ENCODE assay signal across 24 cellular contexts in genomic region chr5:144131256-144131655, GRCh38. TPM values are rescaled to one million over a fixed set of nuclear protein-coding genes. Genes with fewer than 3 reads are reported as not detected.
"Had no signal": no experiment of that assay in that cellular context is flagged by ENCODE, and none has a peak within 500 bp of the region (broad histone marks: within the 10 kb centered on the region; RNA-seq: fewer than 3 reads in every experiment).

No MANE protein-coding gene starts in this region.

- H3K27me3 ChIP-seq: body of pancreas, gastroesophageal sphincter, heart left ventricle, sigmoid colon, stomach, suprapubic skin, tibial nerve had no signal

- DNase-seq: activated CD4-positive, alpha-beta memory T cell treated with anti-CD3 and anti-CD28 coated beads, Interleukin-2, amount 10 ng/mL, durations not matched to agents 7 days and 5 days; activated CD4-positive, alpha-beta T cell treated with anti-CD3 and anti-CD28 coated beads, Interleukin-2, amount 10 ng/mL, durations not matched to agents 24 days and 14 days; activated CD4-positive, CD25-positive, alpha-beta regulatory T cell; activated effector memory CD4-positive, alpha-beta T cell treated with Interleukin-2 at 50 U/mL for 16 hours; activated naive CD4-positive, alpha-beta T cell treated with anti-CD3 and anti-CD28 coated beads, Interleukin-2, amount 10 ng/mL, durations not matched to agents 7 days and 5 days; activated T-cell treated with anti-CD3 and anti-CD28 coated beads, Interleukin-2, amount 50 U/mL, for 72 hours; body of pancreas; heart left ventricle; left colon; mesendoderm; naive B cell; retina; sigmoid colon; stimulated activated CD4-positive, alpha-beta T cell treated with anti-CD3 and anti-CD28 coated beads, Interleukin-15, amount 100 ng/mL, for 24 hours; stomach had no signal

- H3K36me3 Mint-ChIP-seq: activated naive CD4-positive, alpha-beta T cell treated with anti-CD3 and anti-CD28 coated beads, Interleukin-2, amount 10 ng/mL, durations not matched to agents 7 days and 5 days; naive B cell; stimulated activated memory B cell treated with anti-CD40 and anti-IgM and Interleukin-4, amounts not matched to agents 10 μg/mL and 1 μg/mL and 100 μg/mL, for 72 hours had no signal

- H3K9me3 ChIP-seq: body of pancreas, gastroesophageal sphincter, sigmoid colon, stomach, suprapubic skin, tibial nerve had no signal

- H3K27ac Mint-ChIP-seq: activated CD4-positive, alpha-beta memory T cell treated with anti-CD3 and anti-CD28 coated beads, Interleukin-2, amount 10 ng/mL, durations not matched to agents 7 days and 5 days; activated CD4-positive, alpha-beta T cell treated with anti-CD3 and anti-CD28 coated beads, Interleukin-2, amount 10 ng/mL, durations not matched to agents 24 days and 14 days; activated naive CD4-positive, alpha-beta T cell treated with anti-CD3 and anti-CD28 coated beads, Interleukin-2, amount 10 ng/mL, durations not matched to agents 7 days and 5 days; activated T-cell treated with anti-CD3 and anti-CD28 coated beads, Interleukin-2, amount 50 U/mL, for 72 hours; naive B cell; progenitor cell of endocrine pancreas; stimulated activated memory B cell treated with anti-CD40 and anti-IgM and Interleukin-4, amounts not matched to agents 10 μg/mL and 1 μg/mL and 100 μg/mL, for 72 hours had no signal

- ATAC-seq: activated T-cell treated with anti-CD3 and anti-CD28 coated beads, Interleukin-2, amount 50 U/mL, for 72 hours; body of pancreas; gastroesophageal sphincter; heart left ventricle; left colon; stimulated activated memory B cell treated with anti-CD40 and anti-IgM and Interleukin-4, amounts not matched to agents 10 μg/mL and 1 μg/mL and 100 μg/mL, for 72 hours had no signal

- H3K4me1 ChIP-seq: body of pancreas, gastroesophageal sphincter, sigmoid colon, stomach, suprapubic skin, tibial nerve had no signal

- H3K9me3 Mint-ChIP-seq: activated CD4-positive, alpha-beta memory T cell treated with anti-CD3 and anti-CD28 coated beads, Interleukin-2, amount 10 ng/mL, durations not matched to agents 7 days and 5 days; activated CD4-positive, alpha-beta T cell treated with anti-CD3 and anti-CD28 coated beads, Interleukin-2, amount 10 ng/mL, durations not matched to agents 24 days and 14 days; activated naive CD4-positive, alpha-beta T cell treated with anti-CD3 and anti-CD28 coated beads, Interleukin-2, amount 10 ng/mL, durations not matched to agents 7 days and 5 days; activated T-cell treated with anti-CD3 and anti-CD28 coated beads, Interleukin-2, amount 50 U/mL, for 72 hours; neural crest cell; stimulated activated memory B cell treated with anti-CD40 and anti-IgM and Interleukin-4, amounts not matched to agents 10 μg/mL and 1 μg/mL and 100 μg/mL, for 72 hours had no signal

- H3K4me3 Mint-ChIP-seq: activated CD4-positive, alpha-beta memory T cell treated with anti-CD3 and anti-CD28 coated beads, Interleukin-2, amount 10 ng/mL, durations not matched to agents 7 days and 5 days; activated CD4-positive, alpha-beta T cell treated with anti-CD3 and anti-CD28 coated beads, Interleukin-2, amount 10 ng/mL, durations not matched to agents 24 days and 14 days; activated naive CD4-positive, alpha-beta T cell treated with anti-CD3 and anti-CD28 coated beads, Interleukin-2, amount 10 ng/mL, durations not matched to agents 7 days and 5 days; activated T-cell treated with anti-CD3 and anti-CD28 coated beads, Interleukin-2, amount 50 U/mL, for 72 hours; naive B cell; neural crest cell; stimulated activated memory B cell treated with anti-CD40 and anti-IgM and Interleukin-4, amounts not matched to agents 10 μg/mL and 1 μg/mL and 100 μg/mL, for 72 hours had no signal

- H3K4me1 Mint-ChIP-seq: activated CD4-positive, alpha-beta memory T cell treated with anti-CD3 and anti-CD28 coated beads, Interleukin-2, amount 10 ng/mL, durations not matched to agents 7 days and 5 days; activated naive CD4-positive, alpha-beta T cell treated with anti-CD3 and anti-CD28 coated beads, Interleukin-2, amount 10 ng/mL, durations not matched to agents 7 days and 5 days; naive B cell; neural crest cell; stimulated activated memory B cell treated with anti-CD40 and anti-IgM and Interleukin-4, amounts not matched to agents 10 μg/mL and 1 μg/mL and 100 μg/mL, for 72 hours had no signal

- H3K27ac ChIP-seq: body of pancreas, epithelial cell of prostate, gastroesophageal sphincter, heart left ventricle, sigmoid colon, stomach, suprapubic skin, tibial nerve had no signal

- H3K27me3 Mint-ChIP-seq: progenitor cell of endocrine pancreas had no signal

- H3K4me3 ChIP-seq: body of pancreas, gastroesophageal sphincter, heart left ventricle, sigmoid colon, smooth muscle cell, stomach, suprapubic skin, tibial nerve had no signal

- H3K36me3 ChIP-seq: gastroesophageal sphincter, heart left ventricle, sigmoid colon, stomach, suprapubic skin, tibial nerve had no signal

RNA-seq across cellular contexts. Expression of gene KCTD16, which starts 39.4 kb away (rescaled TPM):
- total RNA-seq: activated CD4-positive, alpha-beta memory T cell treated with anti-CD3 and anti-CD28 coated beads, Interleukin-2, amount 10 ng/mL, durations not matched to agents 7 days and 5 days; activated CD4-positive, alpha-beta T cell treated with anti-CD3 and anti-CD28 coated beads, Interleukin-2, amount 10 ng/mL, durations not matched to agents 24 days and 14 days; lower leg skin had no signal
